In the genomic region with DNA sequence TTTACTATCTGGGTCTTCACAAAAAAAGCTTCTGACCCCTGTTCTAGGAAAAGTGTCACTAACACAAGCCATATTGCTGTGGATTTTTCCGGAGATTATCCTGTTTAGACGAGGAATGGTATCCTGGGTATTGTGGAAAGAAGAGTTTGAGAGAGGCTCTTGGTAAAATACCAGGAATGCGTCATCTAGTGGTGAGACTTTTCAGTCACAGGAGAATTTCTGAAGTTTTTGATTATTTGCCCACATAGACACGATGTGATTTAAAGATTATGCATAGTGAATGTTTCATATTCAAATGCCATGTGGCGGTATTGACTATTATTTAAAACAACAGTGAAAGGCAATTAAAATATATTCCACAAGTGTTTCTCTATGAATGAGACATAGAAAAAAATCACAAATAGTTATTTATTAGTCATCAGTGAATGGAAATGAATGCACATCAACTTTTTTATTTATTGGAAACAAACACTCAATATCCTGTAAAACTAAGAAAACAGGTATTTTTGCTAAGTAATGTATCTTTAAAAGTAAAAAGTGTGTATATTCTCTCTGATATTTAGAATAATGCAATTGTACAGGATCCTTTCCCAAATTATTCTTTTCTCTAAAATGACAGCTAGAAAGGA, we compare ENCODE assay signal across 8 cellular contexts. TPM values are rescaled to one million over a fixed set of nuclear protein-coding genes. Genes with fewer than 3 reads are reported as not detected.
DNase-seq lines count a peak whose midpoint lies in the region; ATAC-seq, FAIRE-seq and TF ChIP-seq lines count a peak whose summit lies in the region.

No MANE protein-coding gene starts in this region.

- no peaks in the 10 kb centered on the region for H3K9me1 ChIP-seq in endothelial cell of umbilical vein (replicated peaks; ENCODE audit: control insufficient read depth, extremely low read depth, insufficient read depth, low read length)

- H2AFZ ChIP-seq in endothelial cell of umbilical vein (ENCODE audit: low read depth, low read length): no peak overlapping the region

- no TSS peak for BruUV-seq in endothelial cell of umbilical vein (replicated peaks; lab: Mats Ljungman, UMichigan)

- DNase-seq in G401 (ENCODE audit: low spot score) (peak; percentile 49), NCI-H460 (ENCODE audit: extremely low read depth, low read depth) (peak; percentile 33), endothelial cell of umbilical vein (ENCODE audit: low read depth, low spot score) (peak; percentile 59), ovary (no peak), GM19239 (ENCODE audit: insufficient read length, low spot score) (no peak)
- no peak for DNase-seq in central memory CD4-positive, alpha-beta T cell

- no peak overlapping the region for H3K9ac ChIP-seq in endothelial cell of umbilical vein (replicated peaks; ENCODE audit: extremely low read depth, insufficient read depth, low read length)

- H3K9me3 ChIP-seq in endothelial cell of umbilical vein (replicated peaks; ENCODE audit: control insufficient read depth, insufficient read depth, low read length) (no peaks in the 10 kb centered on the region), ovary (no peaks in the 10 kb centered on the region)

- H3K27ac ChIP-seq in endothelial cell of umbilical vein (ENCODE audit: insufficient read depth, low read depth, low read length): no peak overlapping the region
- H3K27ac ChIP-seq in ovary: no peak overlapping the region

- H3K4me2 ChIP-seq in endothelial cell of umbilical vein (ENCODE audit: insufficient read depth, low read length): no peak overlapping the region

- H3K27me3 ChIP-seq in endothelial cell of umbilical vein (ENCODE audit: control insufficient read depth in 2 of 2, insufficient read depth in 2 of 2, low read length in 2 of 2) (peaks cover 12 to 15% of the 10 kb centered on the region in 2 experiments), ovary (no peaks in the 10 kb centered on the region)

- no peak for ATAC-seq in GM19351 (IDR thresholded peaks at IDR 0.05; ENCODE audit: unreplicated experiment)
- ATAC-seq in GM19035 (IDR thresholded peaks at IDR 0.05; ENCODE audit: unreplicated experiment): no peak

- no peaks in the 10 kb centered on the region for H3K36me3 ChIP-seq in endothelial cell of umbilical vein (ENCODE audit: control insufficient read depth in 2 of 2, extremely low read depth in 1 of 2, insufficient read depth in 2 of 2, low read length in 2 of 2)
- H3K36me3 ChIP-seq in ovary: no peaks in the 10 kb centered on the region

- 19 to 26% (median 23%) methylated on average over 5 of the region's 5 CpGs for WGBS in ovary, 3 donors

- in situ Hi-C loops in G401 (cut with HindIII; ENCODE audit: low sequenced_read_pairs): no loop called here

- dilution Hi-C loops in endothelial cell of umbilical vein (cut with MboI; ENCODE audit: extremely low pct_ligation_motif_present, low sequenced_read_pairs): no loop called here

- peak; percentile 33 to 49 for TF ChIP-seq CTCF in endothelial cell of umbilical vein (IDR thresholded peaks at IDR 0.05; ENCODE audit: extremely low read depth in 1 of 2, insufficient read depth in 1 of 2, low read depth in 1 of 2, low read length in 2 of 2)
- peak in 2 of 3 donors; percentile 21 to 49 for TF ChIP-seq CTCF in ovary (IDR thresholded peaks at IDR 0.05)

- H3K79me2 ChIP-seq in endothelial cell of umbilical vein (ENCODE audit: control insufficient read depth, insufficient read depth, low read length): no peaks in the 10 kb centered on the region

- CTCF ChIA-PET in endothelial cell of umbilical vein (lab: Charles Lee): interaction anchor here (0.8 to 3.2 kb wide), 11 partner anchors 10 to 177 kb away, joined by 3 to 24 read pairs (median 5); no protein-coding TSS in a partner anchor

- H3K4me1 ChIP-seq in endothelial cell of umbilical vein (ENCODE audit: control insufficient read depth, extremely low read depth, insufficient read depth, low read length) (no peaks in the 10 kb centered on the region), ovary (ENCODE audit: insufficient read depth) (peaks cover 1% of the 10 kb centered on the region)

- FAIRE-seq in endothelial cell of umbilical vein (lab: Jason Lieb, UNC) (no peak), GM19239 (lab: Jason Lieb, UNC) (no peak)

- POLR2A ChIA-PET in endothelial cell of umbilical vein (lab: Charles Lee): no interaction called here

- H3K4me3 ChIP-seq in endothelial cell of umbilical vein (replicated peaks in 1 of 3; ENCODE audit: insufficient read depth in 1 of 3, low read depth in 1 of 3, low read length in 3 of 3) (no peak overlapping the region), ovary (no peak overlapping the region)

- TF ChIP-seq EP300 in ovary (IDR thresholded peaks at IDR 0.05): no peak

- intact Hi-C loops in endothelial cell of umbilical vein (cut with micrococcal nuclease) (loop anchor here (1.0 kb wide), 3 partner anchors 144 to 177 kb away; no protein-coding TSS in a partner anchor), ovary (cut with DNase I) (loop anchor here in 2 of 4 donors (5.0 to 10.0 kb wide), 2 partner anchors 167 to 175 kb away; no protein-coding TSS in a partner anchor)

- no peaks in the 10 kb centered on the region for H4K20me1 ChIP-seq in endothelial cell of umbilical vein (replicated peaks; ENCODE audit: control insufficient read depth, extremely low read depth, insufficient read depth, low read length)

- TF ChIP-seq POLR2A in endothelial cell of umbilical vein (IDR thresholded peaks at IDR 0.05; ENCODE audit: low read depth, low read length) (no peak), ovary (IDR thresholded peaks at IDR 0.05) (no peak)

RNA-seq across cellular contexts. Expression of gene KRT28, which starts 7.8 kb away (rescaled TPM):
- total RNA-seq in G401 (2014; rRNA removed; shearing (Covaris generic)): not detected in 2 replicates
- total RNA-seq in NCI-H460 (2014; rRNA removed; shearing (Covaris generic)): not detected in 2 replicates
- not detected in 2 replicates for polyA plus RNA-seq in NCI-H460 (2014; cell fraction: nucleus; rRNA removed)
- total RNA-seq in endothelial cell of umbilical vein: not detected in 2 replicates
- not detected in 2 replicates for polyA plus RNA-seq in endothelial cell of umbilical vein
- not detected in 2 replicates for polyA plus RNA-seq in endothelial cell of umbilical vein (2011; cell fraction: cytosol; rRNA removed)
- polyA plus RNA-seq in endothelial cell of umbilical vein (2011; cell fraction: nucleus; rRNA removed): not detected in 2 replicates
- not detected in 2 replicates for polyA plus RNA-seq in endothelial cell of umbilical vein (2012)
- polyA minus RNA-seq in endothelial cell of umbilical vein: not detected in 2 replicates
- not detected for polyA minus RNA-seq in endothelial cell of umbilical vein (2011; cell fraction: cytosol; rRNA and poly(A)+ RNA removed)
- not detected in 2 replicates for polyA minus RNA-seq in endothelial cell of umbilical vein (2011; cell fraction: nucleus; rRNA and poly(A)+ RNA removed)
- not detected for total RNA-seq in ovary
- polyA plus RNA-seq in ovary: not detected

RNA-seq across cellular contexts. Expression of gene KRT27, which starts 9.6 kb away (rescaled TPM):
- not detected in 2 replicates for total RNA-seq in G401 (2014; rRNA removed; shearing (Covaris generic))
- total RNA-seq in NCI-H460 (2014; rRNA removed; shearing (Covaris generic)): not detected in 2 replicates
- polyA plus RNA-seq in NCI-H460 (2014; cell fraction: nucleus; rRNA removed): not detected in 2 replicates
- total RNA-seq in endothelial cell of umbilical vein (not detected in 2 replicates), ovary (not detected)
- polyA plus RNA-seq in endothelial cell of umbilical vein (not detected in 2 replicates), ovary (not detected)
- not detected in 2 replicates for polyA plus RNA-seq in endothelial cell of umbilical vein (2011; cell fraction: cytosol; rRNA removed)
- not detected in 2 replicates for polyA plus RNA-seq in endothelial cell of umbilical vein (2011; cell fraction: nucleus; rRNA removed)
- polyA plus RNA-seq in endothelial cell of umbilical vein (2012): not detected in 2 replicates
- not detected in 2 replicates for polyA minus RNA-seq in endothelial cell of umbilical vein
- polyA minus RNA-seq in endothelial cell of umbilical vein (2011; cell fraction: cytosol; rRNA and poly(A)+ RNA removed): not detected
- polyA minus RNA-seq in endothelial cell of umbilical vein (2011; cell fraction: nucleus; rRNA and poly(A)+ RNA removed): not detected in 2 replicates

RNA-seq across cellular contexts. Expression of gene KRT26, which starts 19.9 kb away (rescaled TPM):
- total RNA-seq in G401 (2014; rRNA removed; shearing (Covaris generic)): not detected in 2 replicates
- not detected in 2 replicates for total RNA-seq in NCI-H460 (2014; rRNA removed; shearing (Covaris generic))
- polyA plus RNA-seq in NCI-H460 (2014; cell fraction: nucleus; rRNA removed): not detected in 2 replicates
- total RNA-seq in endothelial cell of umbilical vein: not detected in 2 replicates
- polyA plus RNA-seq in endothelial cell of umbilical vein: not detected in 2 replicates
- polyA plus RNA-seq in endothelial cell of umbilical vein (2011; cell fraction: cytosol; rRNA removed): not detected in 2 replicates
- not detected in 2 replicates for polyA plus RNA-seq in endothelial cell of umbilical vein (2011; cell fraction: nucleus; rRNA removed)
- polyA plus RNA-seq in endothelial cell of umbilical vein (2012): not detected in 2 replicates
- polyA minus RNA-seq in endothelial cell of umbilical vein: not detected in 2 replicates
- polyA minus RNA-seq in endothelial cell of umbilical vein (2011; cell fraction: cytosol; rRNA and poly(A)+ RNA removed): not detected
- not detected in 2 replicates for polyA minus RNA-seq in endothelial cell of umbilical vein (2011; cell fraction: nucleus; rRNA and poly(A)+ RNA removed)
- total RNA-seq in ovary: not detected
- not detected for polyA plus RNA-seq in ovary

RNA-seq across cellular contexts. Expression of gene KRT10, which starts 30.5 kb away (rescaled TPM):
- total RNA-seq in G401 (2014; rRNA removed; shearing (Covaris generic)): 22.4 and 30.6 TPM in 2 replicates
- 36.8 and 38.4 TPM in 2 replicates for total RNA-seq in NCI-H460 (2014; rRNA removed; shearing (Covaris generic))
- 8.4 and 10.0 TPM in 2 replicates for polyA plus RNA-seq in NCI-H460 (2014; cell fraction: nucleus; rRNA removed)
- total RNA-seq in endothelial cell of umbilical vein: 51.4 and 55.6 TPM in 2 replicates
- polyA plus RNA-seq in endothelial cell of umbilical vein: 5.1 and 5.4 TPM in 2 replicates
- polyA plus RNA-seq in endothelial cell of umbilical vein (2011; cell fraction: cytosol; rRNA removed): 20.1 and 26.1 TPM in 2 replicates
- 6.5 and 7.1 TPM in 2 replicates for polyA plus RNA-seq in endothelial cell of umbilical vein (2011; cell fraction: nucleus; rRNA removed)
- polyA plus RNA-seq in endothelial cell of umbilical vein (2012): 36.4 and 74.7 TPM in 2 replicates
- 0.55 and 1.4 TPM in 2 replicates for polyA minus RNA-seq in endothelial cell of umbilical vein
- 17.8 TPM for polyA minus RNA-seq in endothelial cell of umbilical vein (2011; cell fraction: cytosol; rRNA and poly(A)+ RNA removed)
- 1.6 and 3.8 TPM in 2 replicates for polyA minus RNA-seq in endothelial cell of umbilical vein (2011; cell fraction: nucleus; rRNA and poly(A)+ RNA removed)
- total RNA-seq in ovary: 10 to 100 TPM; 10.4 to 57.3 (median 39.4) TPM
- 10 to 100 TPM; 16.2 to 35.2 TPM for polyA plus RNA-seq in ovary

RNA-seq across cellular contexts. Expression of gene KRT25, which starts 36.8 kb away (rescaled TPM):
- total RNA-seq in G401 (2014; rRNA removed; shearing (Covaris generic)): not detected in 2 replicates
- not detected in 2 replicates for total RNA-seq in NCI-H460 (2014; rRNA removed; shearing (Covaris generic))
- not detected in 2 replicates for polyA plus RNA-seq in NCI-H460 (2014; cell fraction: nucleus; rRNA removed)
- total RNA-seq in endothelial cell of umbilical vein: not detected in 2 replicates
- polyA plus RNA-seq in endothelial cell of umbilical vein: not detected in 2 replicates
- polyA plus RNA-seq in endothelial cell of umbilical vein (2011; cell fraction: cytosol; rRNA removed): not detected in 2 replicates
- polyA plus RNA-seq in endothelial cell of umbilical vein (2011; cell fraction: nucleus; rRNA removed): not detected in 2 replicates
- polyA plus RNA-seq in endothelial cell of umbilical vein (2012): not detected in 2 replicates
- polyA minus RNA-seq in endothelial cell of umbilical vein: not detected in 2 replicates
- polyA minus RNA-seq in endothelial cell of umbilical vein (2011; cell fraction: cytosol; rRNA and poly(A)+ RNA removed): not detected
- not detected in 2 replicates for polyA minus RNA-seq in endothelial cell of umbilical vein (2011; cell fraction: nucleus; rRNA and poly(A)+ RNA removed)
- total RNA-seq in ovary: not detected
- not detected for polyA plus RNA-seq in ovary

Comparison
In these comparisons a context has a peak if more than half of its experiments do, and no peak if none do; other contexts are left out.
1. DNase-seq: peak in G401 (single experiment), NCI-H460 (single experiment) and endothelial cell of umbilical vein (single experiment); none in ovary (0 of 5), GM19239 (single experiment) and central memory CD4-positive, alpha-beta T cell (single experiment).